In the genomic region with DNA sequence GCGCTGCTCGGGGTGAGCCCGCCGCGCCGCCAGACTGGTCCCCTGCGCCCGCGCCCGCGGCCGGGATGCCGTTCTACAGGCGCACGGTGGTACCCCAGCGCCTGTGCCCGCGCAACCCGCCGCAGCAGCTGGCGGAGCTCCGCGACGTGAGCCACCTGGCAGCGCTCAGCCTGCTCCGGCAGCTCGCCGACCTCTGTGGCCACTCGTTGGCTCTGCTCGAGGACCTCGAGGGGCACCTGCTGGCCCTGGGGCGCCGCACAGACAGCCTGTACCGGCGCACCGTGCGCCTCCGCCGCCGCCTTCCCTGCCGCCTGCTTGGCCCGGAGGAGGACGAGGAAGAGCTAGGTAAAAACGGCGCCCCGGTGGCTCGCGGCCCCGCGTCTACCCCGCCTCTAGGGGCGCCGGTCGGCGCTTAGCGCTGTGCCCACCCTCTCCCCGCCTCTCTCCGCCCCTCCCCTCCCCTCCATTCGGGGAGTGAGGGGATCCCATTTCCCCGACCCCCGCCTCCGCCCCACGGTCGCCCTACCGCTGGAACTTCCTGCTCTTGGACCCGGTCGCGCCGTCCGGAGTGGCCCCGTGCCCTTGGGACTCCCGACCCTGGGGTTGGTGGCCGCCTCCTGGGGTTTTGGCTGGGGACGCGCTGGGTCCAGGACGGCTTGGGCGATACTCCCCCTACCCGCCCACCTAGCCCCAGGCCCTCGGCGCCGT, we compare ENCODE assay signal across 8 cellular contexts. TPM values are rescaled to one million over a fixed set of nuclear protein-coding genes. Genes with fewer than 3 reads are reported as not detected.
DNase-seq lines count a peak whose midpoint lies in the region; ATAC-seq lines count a peak whose summit lies in the region.

No MANE protein-coding gene starts in this region.

- peaks cover 8% of the 10 kb centered on the region for H3K9me3 ChIP-seq in iPS-18c (ENCODE audit: control insufficient read depth, insufficient read depth, low read length)

- peak; percentile 48 for DNase-seq in Caki2 (ENCODE audit: low read depth)
- DNase-seq in NCI-H748 treated with DMSO at 0.1 percent for 48 hours (lab: John Stamatoyannopoulos, UW): peak; percentile 17
- DNase-seq in activated naive CD8-positive, alpha-beta T cell treated with anti-CD3 and anti-CD28 coated beads, Interleukin-2, amount 50 U/mL, for 16 hours (ENCODE audit: low read depth, low spot score): peak; percentile 2
- DNase-seq in stimulated activated CD4-positive, alpha-beta T cell treated with anti-CD3 and anti-CD28 coated beads, Interleukin-2, amount 100 ng/mL, for 48 hours: peak; percentile 4 to 11
- no peak for DNase-seq in NCI-H187 (lab: John Stamatoyannopoulos, UW)

- in situ Hi-C loops in Caki2 (cut with HindIII; ENCODE audit: low pct_unique_long_range_greater_than_20kb, low sequenced_read_pairs): no loop called here

- ATAC-seq in GM18858 (IDR thresholded peaks at IDR 0.05; ENCODE audit: unreplicated experiment): no peak
- no peak for ATAC-seq in HG03025 (IDR thresholded peaks at IDR 0.05; ENCODE audit: low FRiP score, unreplicated experiment)

- H3K4me3 ChIP-seq in iPS-18c (ENCODE audit: insufficient read depth, low read depth, low read length): peak overlapping the region; percentile 71

RNA-seq across cellular contexts. Expression of gene NHSL2, which starts 0.5 kb away (rescaled TPM):
- 0.07 and 1.3 TPM in 2 replicates for total RNA-seq in Caki2 (2014; rRNA removed; shearing (Covaris generic); ENCODE audit: low replicate concordance)

Comparison
In these comparisons a context has a peak if more than half of its experiments do, and no peak if none do; other contexts are left out.
1. DNase-seq: peak in Caki2 (single experiment), NCI-H748 treated with DMSO at 0.1 percent for 48 hours (single experiment), activated naive CD8-positive, alpha-beta T cell treated with anti-CD3 and anti-CD28 coated beads, Interleukin-2, amount 50 U/mL, for 16 hours (single experiment) and stimulated activated CD4-positive, alpha-beta T cell treated with anti-CD3 and anti-CD28 coated beads, Interleukin-2, amount 100 ng/mL, for 48 hours (2 of 2); none in NCI-H187 (0 of 2).